ENCODE assay signal across 1 cellular context in genomic region chr2:230636684-230637271, GRCh38.
A peak's percentile ranks its signal among the peaks of the same experiment; 100 is the strongest.
TF ChIP-seq lines count a peak whose summit lies in the region.

No MANE protein-coding gene starts in this region.

TF ChIP-seq in GM12878, 131 proteins besides CTCF, POLR2A, EP300 and RAD21 (continued from another document):
- TF ChIP-seq E2F8 (IDR thresholded peaks at IDR 0.05; ENCODE audit: low read depth, partially characterized antibody): no peak
- no peak for TF ChIP-seq NR2C2 (IDR thresholded peaks at IDR 0.05; ENCODE audit: borderline replicate concordance, control insufficient read depth, insufficient read length, low read depth)
- no peak for TF ChIP-seq ZNF592 (IDR thresholded peaks at IDR 0.05)
- no peak for TF ChIP-seq CREB1 (IDR thresholded peaks at IDR 0.05; ENCODE audit: low read depth)
- 0 out of 2 replicates have a peak, but pooled peaks have one; percentile 17 for TF ChIP-seq CREM (IDR thresholded peaks at IDR 0.05; ENCODE audit: low read depth)
- TF ChIP-seq BCLAF1 (IDR thresholded peaks at IDR 0.05): no peak
- no peak for TF ChIP-seq NRF1 (conservative IDR thresholded peaks at IDR 0.05; ENCODE audit: low read depth, low read length)
- no peak for TF ChIP-seq NFYA (IDR thresholded peaks at IDR 0.05; ENCODE audit: borderline replicate concordance, low read depth, low read length)
- no peak for TF ChIP-seq TCF7 (IDR thresholded peaks at IDR 0.05; ENCODE audit: borderline replicate concordance)
- TF ChIP-seq ZNF217 (IDR thresholded peaks at IDR 0.05): no peak
- no peak for TF ChIP-seq PAX8 (IDR thresholded peaks at IDR 0.05)
- 0 out of 2 replicates have a peak, but pooled peaks have one; percentile 29 for TF ChIP-seq ZNF24 (IDR thresholded peaks at IDR 0.05)
- TF ChIP-seq SPI1 (IDR thresholded peaks at IDR 0.05; ENCODE audit: borderline replicate concordance, insufficient read depth, low read depth, low read length): no peak
- peak; percentile 94 for TF ChIP-seq RUNX3 (IDR thresholded peaks at IDR 0.05; ENCODE audit: low read length)
- no peak for TF ChIP-seq YY1 (IDR thresholded peaks at IDR 0.05; ENCODE audit: low read depth, low read length)
- no peak for TF ChIP-seq NFXL1 (IDR thresholded peaks at IDR 0.05; ENCODE audit: borderline replicate concordance)
- peak; percentile 62; the same call in 1 of the 2 replicates for TF ChIP-seq TBL1XR1 (IDR thresholded peaks at IDR 0.05; ENCODE audit: low read depth, low read length)
- TF ChIP-seq MLLT1 (IDR thresholded peaks at IDR 0.05): no peak
- no peak; a peak in 1 of 4 replicates for TF ChIP-seq CEBPB (IDR thresholded peaks at IDR 0.05; ENCODE audit: borderline replicate concordance in 1 of 2, low read depth in 2 of 2, low read length in 2 of 2)
- no peak for TF ChIP-seq EZH2 (IDR thresholded peaks at IDR 0.05; ENCODE audit: borderline replicate concordance, control insufficient read depth, low read depth, low read length)
- TF ChIP-seq ZBED1 (IDR thresholded peaks at IDR 0.05; ENCODE audit: borderline replicate concordance): no peak
- TF ChIP-seq NR2C1 (IDR thresholded peaks at IDR 0.05): no peak
- TF ChIP-seq IRF3 (IDR thresholded peaks at IDR 0.05): no peak
- no peak for TF ChIP-seq EGR1 (IDR thresholded peaks at IDR 0.05; ENCODE audit: borderline replicate concordance in 1 of 2, low read depth in 2 of 2, low read length in 2 of 2)
- no peak for TF ChIP-seq ZSCAN29 (IDR thresholded peaks at IDR 0.05)
- TF ChIP-seq PML (IDR thresholded peaks at IDR 0.05; ENCODE audit: low read length): no peak
- TF ChIP-seq JUND (IDR thresholded peaks at IDR 0.05; ENCODE audit: low read depth, low read length): no peak
- TF ChIP-seq BHLHE40 (IDR thresholded peaks at IDR 0.05; ENCODE audit: borderline replicate concordance in 1 of 2, low read depth in 2 of 2, low read length in 1 of 2): no peak
- TF ChIP-seq HCFC1 (IDR thresholded peaks at IDR 0.05; ENCODE audit: low read length): no peak
- peak; percentile 91 for TF ChIP-seq NR2F1 (conservative IDR thresholded peaks at IDR 0.05)
- 0 out of 2 replicates have a peak, but pooled peaks have one; percentile 40 for TF ChIP-seq JUNB (IDR thresholded peaks at IDR 0.05)
- TF ChIP-seq CHD1 (IDR thresholded peaks at IDR 0.05; ENCODE audit: low read depth, low read length): no peak
- TF ChIP-seq POLR2AphosphoS2 (IDR thresholded peaks at IDR 0.05; ENCODE audit: low read depth, low read length): no peak
- no peak for TF ChIP-seq RBBP5 (conservative IDR thresholded peaks at IDR 0.05)
- no peak for TF ChIP-seq CBX5 (IDR thresholded peaks at IDR 0.05; ENCODE audit: low read depth)
- TF ChIP-seq ZBTB11 (CRISPR knock-in tag; IDR thresholded peaks at IDR 0.05): no peak
- TF ChIP-seq BMI1 (IDR thresholded peaks at IDR 0.05; ENCODE audit: borderline replicate concordance): 0 out of 2 replicates have a peak, but pooled peaks have one; percentile 34
- no peak for TF ChIP-seq PRDM15 (CRISPR knock-in tag; IDR thresholded peaks at IDR 0.05)
- peak; percentile 89 for TF ChIP-seq NFIC (IDR thresholded peaks at IDR 0.05; ENCODE audit: low read depth, low read length)
- no peak for TF ChIP-seq RCOR1 (conservative IDR thresholded peaks at IDR 0.05; ENCODE audit: low read depth, low read length)
- TF ChIP-seq BCL11A (IDR thresholded peaks at IDR 0.05; ENCODE audit: low read depth, low read length): no peak
- no peak for TF ChIP-seq ATF3 (IDR thresholded peaks at IDR 0.05; ENCODE audit: borderline replicate concordance, extremely low read depth, low read depth, low read length)
- TF ChIP-seq TARDBP (IDR thresholded peaks at IDR 0.05; ENCODE audit: borderline replicate concordance): no peak
